8 cellular contexts compared by ENCODE assay signal in genomic region chr22:45671051-45671782, GRCh38. TPM values are rescaled to one million over a fixed set of nuclear protein-coding genes. Genes with fewer than 3 reads are reported as not detected.
DNase-seq lines count a peak whose midpoint lies in the region; ATAC-seq lines count a peak whose summit lies in the region.

No MANE protein-coding gene starts in this region.

- no peaks in the 10 kb centered on the region for H3K9me3 Mint-ChIP-seq in activated naive CD8-positive, alpha-beta T cell (ENCODE audit: low read depth)

- peaks cover 2% of the 10 kb centered on the region for H3K36me3 Mint-ChIP-seq in activated naive CD8-positive, alpha-beta T cell

- intact Hi-C loops in left cardiac atrium (cut with DNase I): no loop called here

- peak overlapping the region; percentile 88 for H3K4me3 Mint-ChIP-seq in activated naive CD8-positive, alpha-beta T cell

- DNase-seq in stimulated activated CD4-positive, alpha-beta T cell treated with anti-CD3 and anti-CD28 coated beads, Interleukin-15, amount 100 ng/mL, for 24 hours: peak; percentile 7
- DNase-seq in stimulated activated CD4-positive, alpha-beta T cell treated with anti-CD3 and anti-CD28 coated beads, Interleukin-12 subunit alpha, Interleukin-12 subunit beta, amount 100 ng/mL, for 4 hours: no peak
- DNase-seq in left cardiac atrium: peak; percentile 29
- peak; percentile 56 for DNase-seq in retina
- DNase-seq in NCI-H1105 treated with DMSO at 0.1 percent for 48 hours (lab: John Stamatoyannopoulos, UW): no peak
- no peak for DNase-seq in NCI-H1048 (lab: John Stamatoyannopoulos, UW)

- ATAC-seq in left cardiac atrium (peak in 1 of 2 donors; percentile 7), GM21526 (IDR thresholded peaks at IDR 0.05; ENCODE audit: low FRiP score, unreplicated experiment) (no peak)

- peak overlapping the region; percentile 68 for H3K27ac Mint-ChIP-seq in activated naive CD8-positive, alpha-beta T cell

- peaks cover 5% of the 10 kb centered on the region for H3K27me3 Mint-ChIP-seq in activated naive CD8-positive, alpha-beta T cell

- peaks cover 33% of the 10 kb centered on the region for H3K4me1 Mint-ChIP-seq in activated naive CD8-positive, alpha-beta T cell (ENCODE audit: low read depth)

RNA-seq across cellular contexts. Expression of gene ATXN10, which starts 0.4 kb away (rescaled TPM):
- 100 to 1,000 TPM; 129 to 143 TPM for total RNA-seq in left cardiac atrium

Comparison
In these comparisons a context has a peak if more than half of its experiments do, and no peak if none do; other contexts are left out.
1. DNase-seq: peak in stimulated activated CD4-positive, alpha-beta T cell treated with anti-CD3 and anti-CD28 coated beads, Interleukin-15, amount 100 ng/mL, for 24 hours (single experiment), left cardiac atrium (single experiment) and retina (single experiment); none in stimulated activated CD4-positive, alpha-beta T cell treated with anti-CD3 and anti-CD28 coated beads, Interleukin-12 subunit alpha, Interleukin-12 subunit beta, amount 100 ng/mL, for 4 hours (single experiment), NCI-H1105 treated with DMSO at 0.1 percent for 48 hours (single experiment) and NCI-H1048 (single experiment).